Comparison of ENCODE assay signal across 30 cellular contexts in the genomic region with DNA sequence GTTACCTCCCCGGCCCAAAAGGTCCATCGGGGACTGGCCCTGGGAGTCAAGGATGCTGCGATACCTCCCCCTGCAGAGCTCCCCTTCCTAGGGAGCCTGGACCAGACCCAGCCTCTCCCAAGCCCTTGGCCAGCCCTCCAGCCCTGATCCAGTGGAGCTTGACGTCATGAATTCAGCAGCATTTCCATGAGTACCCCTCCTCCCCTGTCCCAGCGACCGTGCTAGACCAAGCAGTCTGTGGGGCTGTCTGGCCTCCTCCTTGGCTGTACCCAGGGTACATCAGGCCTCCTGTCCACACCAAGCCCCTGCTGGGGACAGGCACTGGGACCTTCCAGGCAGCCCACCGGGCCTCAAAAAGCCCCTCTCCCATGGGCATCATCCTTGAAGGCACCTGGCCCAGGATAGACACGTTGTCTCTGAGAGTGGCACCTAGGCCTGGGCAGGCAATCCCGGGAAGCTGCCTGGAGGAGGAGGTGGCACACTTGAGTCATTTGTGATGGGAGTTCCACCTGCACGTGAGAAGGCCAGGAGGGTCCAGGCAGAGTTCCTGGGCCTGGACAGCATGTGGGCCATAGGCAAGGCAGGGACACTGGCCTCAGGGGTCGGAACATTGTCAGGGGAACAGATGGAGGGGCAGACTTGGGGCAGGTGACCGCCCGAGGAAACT. TPM values are rescaled to one million over a fixed set of nuclear protein-coding genes. Genes with fewer than 3 reads are reported as not detected.
DNase-seq lines count a peak whose midpoint lies in the region; ATAC-seq and TF ChIP-seq lines count a peak whose summit lies in the region.
"Had no signal": no experiment of that assay in that cellular context is flagged by ENCODE, and none has a peak within 500 bp of the region (broad histone marks: within the 10 kb centered on the region; RNA-seq: fewer than 3 reads in every experiment).

No MANE protein-coding gene starts in this region.

- H4K20me1 ChIP-seq in smooth muscle cell (ENCODE audit: low read depth), result no peaks in the 10 kb centered on the region

- no peaks in the 10 kb centered on the region for H3K4me1 Mint-ChIP-seq in activated CD4-positive, alpha-beta T cell treated with anti-CD3 and anti-CD28 coated beads, Interleukin-2, amount 10 ng/mL, durations not matched to agents 7 days and 5 days
- H3K4me1 Mint-ChIP-seq in chondrocyte (ENCODE audit: low read depth), result peaks cover 5% of the 10 kb centered on the region
- H3K4me1 Mint-ChIP-seq in activated CD8-positive, alpha-beta T cell treated with anti-CD3 and anti-CD28 coated beads, Interleukin-2, amount 10 ng/mL, durations not matched to agents 7 days and 5 days (ENCODE audit: low read depth), result peaks cover 5% of the 10 kb centered on the region
- H3K4me1 Mint-ChIP-seq: activated B cell treated with CpG ODN at 0.5 μM for 24 hours, naive B cell had no signal

- CTCF ChIA-PET in activated CD4-positive, alpha-beta T cell treated with anti-CD3 and anti-CD28 coated beads, Interleukin-2, amount 10 ng/mL, durations not matched to agents 7 days and 5 days (lab: Charles Lee), result interaction anchor here (1.0 kb wide), 1 partner anchor 140 kb away, joined by 3 read pairs; no protein-coding TSS in a partner anchor
- CTCF ChIA-PET in activated CD8-positive, alpha-beta T cell treated with anti-CD3 and anti-CD28 coated beads, Interleukin-2, amount 10 ng/mL, durations not matched to agents 7 days and 5 days (lab: Charles Lee), result no interaction called here

- no peak overlapping the region for H3K4me2 ChIP-seq in smooth muscle cell

- H2AFZ ChIP-seq in smooth muscle cell (ENCODE audit: low read depth), result no peak overlapping the region

- POLR2A ChIA-PET in activated CD4-positive, alpha-beta T cell treated with anti-CD3 and anti-CD28 coated beads, Interleukin-2, amount 10 ng/mL, durations not matched to agents 7 days and 5 days (lab: Charles Lee), result no interaction called here
- POLR2A ChIA-PET in activated CD8-positive, alpha-beta T cell treated with anti-CD3 and anti-CD28 coated beads, Interleukin-2, amount 10 ng/mL, durations not matched to agents 7 days and 5 days (lab: Charles Lee), result no interaction called here

- H3K4me3 ChIP-seq in left lung, result no peak overlapping the region
- no peak overlapping the region for H3K4me3 ChIP-seq in smooth muscle cell
- H3K4me3 ChIP-seq: cardiac muscle cell, gastrocnemius medialis, thyroid gland had no signal

- H3K27me3 ChIP-seq in left lung (no peaks in the 10 kb centered on the region), smooth muscle cell (ENCODE audit: low read depth) (no peaks in the 10 kb centered on the region)
- H3K27me3 ChIP-seq: cardiac muscle cell, gastrocnemius medialis, thyroid gland had no signal

- no peak for ATAC-seq in left lung
- no peak for ATAC-seq in HG03432 (IDR thresholded peaks at IDR 0.05; ENCODE audit: unreplicated experiment)
- no peak for ATAC-seq in HG02678 (IDR thresholded peaks at IDR 0.05; ENCODE audit: unreplicated experiment)
- ATAC-seq in activated CD8-positive, alpha-beta T cell treated with anti-CD3 and anti-CD28 coated beads, Interleukin-2, amount 10 ng/mL, durations not matched to agents 7 days and 5 days, result no peak
- ATAC-seq: gastrocnemius medialis had no signal

- H3K9ac ChIP-seq in smooth muscle cell (ENCODE audit: low read depth), result peak overlapping the region; percentile 47

- H3K27ac Mint-ChIP-seq in activated CD4-positive, alpha-beta T cell treated with anti-CD3 and anti-CD28 coated beads, Interleukin-2, amount 10 ng/mL, durations not matched to agents 7 days and 5 days, result peak overlapping the region; percentile 56
- no peak overlapping the region for H3K27ac Mint-ChIP-seq in chondrocyte (ENCODE audit: unreplicated experiment)
- no peak overlapping the region for H3K27ac Mint-ChIP-seq in activated CD8-positive, alpha-beta T cell treated with anti-CD3 and anti-CD28 coated beads, Interleukin-2, amount 10 ng/mL, durations not matched to agents 7 days and 5 days
- H3K27ac Mint-ChIP-seq: activated B cell treated with CpG ODN at 0.5 μM for 24 hours; activated CD4-positive, alpha-beta memory T cell treated with anti-CD3 and anti-CD28 coated beads for 36 hours; dendritic cell treated with granulocyte-macrophage colony-stimulating factor and Interleukin-4, amounts not matched to agents 40 ng/mL and 50 ng/mL, for 4 days; memory B cell; naive B cell had no signal

- H3K27me3 Mint-ChIP-seq in activated CD4-positive, alpha-beta T cell treated with anti-CD3 and anti-CD28 coated beads, Interleukin-2, amount 10 ng/mL, durations not matched to agents 7 days and 5 days, result no peaks in the 10 kb centered on the region
- no peaks in the 10 kb centered on the region for H3K27me3 Mint-ChIP-seq in chondrocyte (ENCODE audit: low read depth)
- no peaks in the 10 kb centered on the region for H3K27me3 Mint-ChIP-seq in activated CD8-positive, alpha-beta T cell treated with anti-CD3 and anti-CD28 coated beads, Interleukin-2, amount 10 ng/mL, durations not matched to agents 7 days and 5 days (ENCODE audit: low read depth)
- H3K27me3 Mint-ChIP-seq: activated B cell treated with CpG ODN at 0.5 μM for 24 hours; activated CD4-positive, alpha-beta memory T cell treated with anti-CD3 and anti-CD28 coated beads for 36 hours; CD4-positive, alpha-beta memory T cell; dendritic cell treated with granulocyte-macrophage colony-stimulating factor and Interleukin-4, amounts not matched to agents 40 ng/mL and 50 ng/mL, for 4 days; naive B cell; stimulated activated naive CD8-positive, alpha-beta T cell treated with anti-CD3 and anti-CD28 coated beads, Interleukin-15, Interleukin-2, amounts not matched to agents 100 ng/mL and 50 ng/mL, for 24 hours had no signal

- H3K36me3 Mint-ChIP-seq in activated CD4-positive, alpha-beta T cell treated with anti-CD3 and anti-CD28 coated beads, Interleukin-2, amount 10 ng/mL, durations not matched to agents 7 days and 5 days (ENCODE audit: low read depth), result no peaks in the 10 kb centered on the region
- no peaks in the 10 kb centered on the region for H3K36me3 Mint-ChIP-seq in chondrocyte (ENCODE audit: low read depth)
- H3K36me3 Mint-ChIP-seq in activated CD8-positive, alpha-beta T cell treated with anti-CD3 and anti-CD28 coated beads, Interleukin-2, amount 10 ng/mL, durations not matched to agents 7 days and 5 days (ENCODE audit: low read depth), result no peaks in the 10 kb centered on the region
- H3K36me3 Mint-ChIP-seq: activated CD4-positive, alpha-beta memory T cell treated with anti-CD3 and anti-CD28 coated beads for 36 hours; CD4-positive, alpha-beta memory T cell; memory B cell; naive B cell had no signal

- TF ChIP-seq CTCF in chondrocyte (IDR thresholded peaks at IDR 0.05) (no peak), left lung (IDR thresholded peaks at IDR 0.05) (no peak), smooth muscle cell (IDR thresholded peaks at IDR 0.05; ENCODE audit: borderline replicate concordance, insufficient read depth, poor library complexity, severe bottlenecking) (no peak)

- no peaks in the 10 kb centered on the region for H3K9me3 ChIP-seq in left lung
- no peaks in the 10 kb centered on the region for H3K9me3 ChIP-seq in smooth muscle cell (replicated peaks; ENCODE audit: low read depth)
- H3K9me3 ChIP-seq: gastrocnemius medialis, thyroid gland had no signal

- no peaks in the 10 kb centered on the region for H3K4me1 ChIP-seq in left lung
- H3K4me1 ChIP-seq in smooth muscle cell (ENCODE audit: low read depth), result no peaks in the 10 kb centered on the region
- H3K4me1 ChIP-seq: gastrocnemius medialis, thyroid gland had no signal

- DNase-seq in activated CD4-positive, alpha-beta T cell treated with anti-CD3 and anti-CD28 coated beads, Interleukin-2, amount 10 ng/mL, durations not matched to agents 7 days and 5 days, result no peak
- no peak for DNase-seq in activated CD4-positive, alpha-beta T cell treated with anti-CD3 and anti-CD28 coated beads for 4 hours
- peak; percentile 66 for DNase-seq in chondrocyte (ENCODE audit: low spot score)
- DNase-seq in left lung, result peak; percentile 13 to 41
- DNase-seq in smooth muscle cell (lab: John Stamatoyannopoulos, UW; ENCODE audit: unreplicated experiment), result no peak
- no peak for DNase-seq in activated CD8-positive, alpha-beta T cell treated with anti-CD3 and anti-CD28 coated beads, Interleukin-2, amount 10 ng/mL, durations not matched to agents 7 days and 5 days
- DNase-seq: activated B cell treated with CpG ODN at 0.5 μM for 24 hours; activated CD4-positive, alpha-beta memory T cell treated with anti-CD3 and anti-CD28 coated beads for 36 hours; activated gamma-delta T cell; activated T-cell treated with anti-CD3 and anti-CD28 coated beads for 4 hours; anterior cingulate cortex; CD4-positive, alpha-beta memory T cell; gastrocnemius medialis; KBM-7; MM.1S; naive B cell; NCI-H1417 treated with DMSO at 0.1 percent for 48 hours; NCI-H2107; NCI-H446 treated with DMSO at 0.1 percent for 48 hours; stimulated activated CD4-positive, alpha-beta T cell treated with anti-CD3 and anti-CD28 coated beads, Interleukin-15, amount 100 ng/mL, for 24 hours; T1000; thyroid gland had no signal

- H3K27ac ChIP-seq in left lung (no peak overlapping the region), smooth muscle cell (ENCODE audit: low read depth) (peak overlapping the region; percentile 62)
- H3K27ac ChIP-seq: 22Rv1, cardiac muscle cell, gastrocnemius medialis, RWPE1, thyroid gland had no signal

- H3K9me3 Mint-ChIP-seq in activated CD4-positive, alpha-beta T cell treated with anti-CD3 and anti-CD28 coated beads, Interleukin-2, amount 10 ng/mL, durations not matched to agents 7 days and 5 days, result no peaks in the 10 kb centered on the region
- no peaks in the 10 kb centered on the region for H3K9me3 Mint-ChIP-seq in chondrocyte (ENCODE audit: low read depth)
- no peaks in the 10 kb centered on the region for H3K9me3 Mint-ChIP-seq in activated CD8-positive, alpha-beta T cell treated with anti-CD3 and anti-CD28 coated beads, Interleukin-2, amount 10 ng/mL, durations not matched to agents 7 days and 5 days (ENCODE audit: insufficient read depth)
- H3K9me3 Mint-ChIP-seq: activated B cell treated with CpG ODN at 0.5 μM for 24 hours; activated CD4-positive, alpha-beta memory T cell treated with anti-CD3 and anti-CD28 coated beads for 36 hours; CD4-positive, alpha-beta memory T cell; dendritic cell treated with granulocyte-macrophage colony-stimulating factor and Interleukin-4, amounts not matched to agents 40 ng/mL and 50 ng/mL, for 4 days; memory B cell; naive B cell; stimulated activated naive CD8-positive, alpha-beta T cell treated with anti-CD3 and anti-CD28 coated beads, Interleukin-15, Interleukin-2, amounts not matched to agents 100 ng/mL and 50 ng/mL, for 24 hours had no signal

- no peak overlapping the region for H3K4me3 Mint-ChIP-seq in activated CD4-positive, alpha-beta T cell treated with anti-CD3 and anti-CD28 coated beads, Interleukin-2, amount 10 ng/mL, durations not matched to agents 7 days and 5 days
- no peak overlapping the region for H3K4me3 Mint-ChIP-seq in chondrocyte (ENCODE audit: unreplicated experiment)
- H3K4me3 Mint-ChIP-seq in activated CD8-positive, alpha-beta T cell treated with anti-CD3 and anti-CD28 coated beads, Interleukin-2, amount 10 ng/mL, durations not matched to agents 7 days and 5 days, result no peak overlapping the region
- H3K4me3 Mint-ChIP-seq: activated B cell treated with CpG ODN at 0.5 μM for 24 hours; activated CD4-positive, alpha-beta memory T cell treated with anti-CD3 and anti-CD28 coated beads for 36 hours; dendritic cell treated with granulocyte-macrophage colony-stimulating factor and Interleukin-4, amounts not matched to agents 40 ng/mL and 50 ng/mL, for 4 days; memory B cell; naive B cell; stimulated activated naive CD8-positive, alpha-beta T cell treated with anti-CD3 and anti-CD28 coated beads, Interleukin-15, Interleukin-2, amounts not matched to agents 100 ng/mL and 50 ng/mL, for 24 hours had no signal

- no peaks in the 10 kb centered on the region for H3K79me2 ChIP-seq in smooth muscle cell (ENCODE audit: low read depth)

- WGBS in smooth muscle cell (ENCODE audit: low lambda C conversion rate), result 95% methylated on average over 11 of the region's 13 CpGs

- H3K36me3 ChIP-seq in left lung, result no peaks in the 10 kb centered on the region
- no peaks in the 10 kb centered on the region for H3K36me3 ChIP-seq in smooth muscle cell (ENCODE audit: low read depth)
- H3K36me3 ChIP-seq: cardiac muscle cell, gastrocnemius medialis, thyroid gland had no signal

- H3F3A ChIP-seq in smooth muscle cell (ENCODE audit: low read depth), result no peaks in the 10 kb centered on the region

- intact Hi-C loops in left lung (cut with DNase I), result no loop called here

RNA-seq across cellular contexts. Expression of a gene that starts 46.4 kb away (rescaled TPM):
- total RNA-seq in activated CD4-positive, alpha-beta T cell treated with anti-CD3 and anti-CD28 coated beads, Interleukin-2, amount 10 ng/mL, durations not matched to agents 7 days and 5 days, result under 1 TPM; 0.32 to 0.40 TPM
- total RNA-seq in chondrocyte, result 2.5 to 4.2 TPM (median 2.7 TPM) in 3 replicates
- 1 to 10 TPM; 4.6 to 8.5 TPM for total RNA-seq in left lung
- 1.1 and 2.6 TPM in 2 replicates for total RNA-seq in smooth muscle cell
- 0.03 and 0.76 TPM in 2 replicates for polyA plus RNA-seq in smooth muscle cell
- not detected for total RNA-seq in activated CD8-positive, alpha-beta T cell treated with anti-CD3 and anti-CD28 coated beads, Interleukin-2, amount 10 ng/mL, durations not matched to agents 7 days and 5 days
- total RNA-seq: activated B cell treated with CpG ODN at 0.5 μM for 24 hours had no signal
- polyA plus RNA-seq: cardiac muscle cell had no signal

Comparison
In these comparisons a context has a peak if more than half of its experiments do, and no peak if none do; other contexts are left out.
1. DNase-seq: peak in chondrocyte (single experiment) and left lung (2 of 2); none in activated CD4-positive, alpha-beta T cell treated with anti-CD3 and anti-CD28 coated beads, Interleukin-2, amount 10 ng/mL, durations not matched to agents 7 days and 5 days (single experiment), activated CD4-positive, alpha-beta T cell treated with anti-CD3 and anti-CD28 coated beads for 4 hours (0 of 2), smooth muscle cell (single experiment) and activated CD8-positive, alpha-beta T cell treated with anti-CD3 and anti-CD28 coated beads, Interleukin-2, amount 10 ng/mL, durations not matched to agents 7 days and 5 days (single experiment).